39 cellular contexts compared by ENCODE assay signal in the genomic region with DNA sequence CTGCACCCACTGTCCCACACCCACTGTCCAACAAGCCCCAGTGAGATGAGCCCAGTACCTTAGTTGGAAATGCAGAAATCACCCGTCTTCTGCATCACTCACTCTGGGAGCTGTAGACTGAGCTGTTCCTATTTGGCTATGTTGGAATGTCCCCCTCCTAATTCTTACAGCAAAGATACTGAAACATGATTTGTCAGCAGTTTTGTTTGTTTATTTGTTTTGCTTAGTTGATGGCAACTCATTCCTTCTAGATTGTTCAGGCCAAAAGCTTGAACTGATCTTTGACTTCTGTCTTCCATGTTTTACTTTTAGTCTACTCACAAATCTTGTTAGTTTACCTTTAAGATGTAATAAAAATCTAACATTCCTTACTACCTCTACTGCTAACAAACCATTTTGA.
"Had no signal": no experiment of that assay in that cellular context is flagged by ENCODE, and none has a peak within 500 bp of the region (broad histone marks: within the 10 kb centered on the region; RNA-seq: fewer than 3 reads in every experiment).

No MANE protein-coding gene starts in this region.

- H3K9me3 ChIP-seq: ascending aorta had no signal

- H3K27ac Mint-ChIP-seq: activated CD4-positive, alpha-beta memory T cell treated with anti-CD3 and anti-CD28 coated beads, Interleukin-2, amount 10 ng/mL, durations not matched to agents 7 days and 5 days; activated CD4-positive, alpha-beta T cell treated with anti-CD3 and anti-CD28 coated beads for 36 hours; activated CD4-positive, alpha-beta T cell treated with anti-CD3 and anti-CD28 coated beads, Interleukin-2, amount 10 ng/mL, durations not matched to agents 7 days and 5 days; activated CD8-positive, alpha-beta memory T cell treated with anti-CD3 and anti-CD28 coated beads, Interleukin-2, amount 10 ng/mL, durations not matched to agents 7 days and 5 days; activated CD8-positive, alpha-beta T cell treated with anti-CD3 and anti-CD28 coated beads, Interleukin-2, amount 10 ng/mL, durations not matched to agents 7 days and 5 days; activated naive CD4-positive, alpha-beta T cell treated with anti-CD3 and anti-CD28 coated beads, Interleukin-2, amount 10 ng/mL, durations not matched to agents 7 days and 5 days; activated naive CD4-positive, alpha-beta T cell treated with anti-CD3 and anti-CD28 coated beads, Interleukin-2, amount 50 U/mL, for 24 hours; activated naive CD8-positive, alpha-beta T cell; activated naive CD8-positive, alpha-beta T cell treated with anti-CD3 and anti-CD28 coated beads, Interleukin-2, amount 10 ng/mL, durations not matched to agents 7 days and 5 days; activated naive CD8-positive, alpha-beta T cell treated with anti-CD3 and anti-CD28 coated beads, Interleukin-2, amount 50 U/mL, for 24 hours; activated T-cell treated with anti-CD3 and anti-CD28 coated beads, Interleukin-2, amount 50 U/mL, for 24 hours; activated T-helper 2 cell treated with anti-CD3 and anti-CD28 coated beads, Interferon-gamma antibody, Interleukin-2, Interleukin-4, amounts not matched to agents 10 μg/mL and 5 μg/mL and 100 μg/mL, durations not matched to agents 14 hours and 24 hours and 36 hours; brain; T-helper 1 cell treated with Interleukin-12 subunit alpha and Interleukin-12 subunit beta and Interleukin-4 antibody, amounts not matched to agents 30 μg/mL and 1 μg/mL, for 36 hours; T-helper 2 cell treated with Interferon-gamma antibody and Interleukin-4, amounts not matched to agents 5 μg/mL and 100 μg/mL, for 36 hours; WTC11 had no signal

- H3K36me3 ChIP-seq: ascending aorta, cardiac muscle cell, WERI-Rb-1 had no signal

- H3K27ac ChIP-seq: ascending aorta, cardiac muscle cell, WERI-Rb-1 had no signal

- H3K4me3 Mint-ChIP-seq: activated CD4-positive, alpha-beta memory T cell treated with anti-CD3 and anti-CD28 coated beads, Interleukin-2, amount 10 ng/mL, durations not matched to agents 7 days and 5 days; activated CD4-positive, alpha-beta T cell treated with anti-CD3 and anti-CD28 coated beads for 36 hours; activated CD4-positive, alpha-beta T cell treated with anti-CD3 and anti-CD28 coated beads, Interleukin-2, amount 10 ng/mL, durations not matched to agents 7 days and 5 days; activated CD8-positive, alpha-beta memory T cell treated with anti-CD3 and anti-CD28 coated beads, Interleukin-2, amount 10 ng/mL, durations not matched to agents 7 days and 5 days; activated CD8-positive, alpha-beta T cell treated with anti-CD3 and anti-CD28 coated beads, Interleukin-2, amount 10 ng/mL, durations not matched to agents 7 days and 5 days; activated naive CD4-positive, alpha-beta T cell treated with anti-CD3 and anti-CD28 coated beads, Interleukin-2, amount 10 ng/mL, durations not matched to agents 7 days and 5 days; activated naive CD4-positive, alpha-beta T cell treated with anti-CD3 and anti-CD28 coated beads, Interleukin-2, amount 50 U/mL, for 24 hours; activated naive CD8-positive, alpha-beta T cell; activated naive CD8-positive, alpha-beta T cell treated with anti-CD3 and anti-CD28 coated beads, Interleukin-2, amount 10 ng/mL, durations not matched to agents 7 days and 5 days; activated naive CD8-positive, alpha-beta T cell treated with anti-CD3 and anti-CD28 coated beads, Interleukin-2, amount 50 U/mL, for 24 hours; activated T-cell treated with anti-CD3 and anti-CD28 coated beads, Interleukin-2, amount 50 U/mL, for 24 hours; brain; central memory CD8-positive, alpha-beta T cell; T-helper 1 cell treated with Interleukin-12 subunit alpha and Interleukin-12 subunit beta and Interleukin-4 antibody, amounts not matched to agents 30 μg/mL and 1 μg/mL, for 36 hours; T-helper 2 cell treated with Interferon-gamma antibody and Interleukin-4, amounts not matched to agents 5 μg/mL and 100 μg/mL, for 36 hours; WTC11 had no signal

- H3K4me3 ChIP-seq: ascending aorta, cardiac muscle cell had no signal

- ATAC-seq: activated CD4-positive, alpha-beta T cell treated with anti-CD3 and anti-CD28 coated beads for 36 hours; activated CD4-positive, CD25-positive, alpha-beta regulatory T cell treated with anti-CD3 and anti-CD28 coated beads, Interleukin-2, amount 50 U/mL, for 24 hours; activated CD8-positive, alpha-beta memory T cell treated with anti-CD3 and anti-CD28 coated beads, Interleukin-2, amount 10 ng/mL, durations not matched to agents 7 days and 5 days; activated CD8-positive, alpha-beta T cell treated with anti-CD3 and anti-CD28 coated beads, Interleukin-2, amount 10 ng/mL, durations not matched to agents 7 days and 5 days; activated naive CD8-positive, alpha-beta T cell treated with anti-CD3 and anti-CD28 coated beads, Interleukin-2, amount 50 U/mL, for 24 hours; WTC11 had no signal

- H3K27me3 Mint-ChIP-seq: activated CD4-positive, alpha-beta memory T cell treated with anti-CD3 and anti-CD28 coated beads, Interleukin-2, amount 10 ng/mL, durations not matched to agents 7 days and 5 days; activated CD4-positive, alpha-beta T cell treated with anti-CD3 and anti-CD28 coated beads for 36 hours; activated CD4-positive, alpha-beta T cell treated with anti-CD3 and anti-CD28 coated beads, Interleukin-2, amount 10 ng/mL, durations not matched to agents 7 days and 5 days; activated CD8-positive, alpha-beta memory T cell treated with anti-CD3 and anti-CD28 coated beads, Interleukin-2, amount 10 ng/mL, durations not matched to agents 7 days and 5 days; activated naive CD4-positive, alpha-beta T cell treated with anti-CD3 and anti-CD28 coated beads, Interleukin-2, amount 10 ng/mL, durations not matched to agents 7 days and 5 days; activated naive CD8-positive, alpha-beta T cell; activated naive CD8-positive, alpha-beta T cell treated with anti-CD3 and anti-CD28 coated beads, Interleukin-2, amount 10 ng/mL, durations not matched to agents 7 days and 5 days; activated naive CD8-positive, alpha-beta T cell treated with anti-CD3 and anti-CD28 coated beads, Interleukin-2, amount 50 U/mL, for 24 hours; activated T-cell treated with anti-CD3 and anti-CD28 coated beads, Interleukin-2, amount 50 U/mL, for 24 hours; brain; central memory CD8-positive, alpha-beta T cell had no signal

- H3K4me1 ChIP-seq: ascending aorta had no signal

- H3K36me3 Mint-ChIP-seq: activated CD8-positive, alpha-beta memory T cell treated with anti-CD3 and anti-CD28 coated beads, Interleukin-2, amount 10 ng/mL, durations not matched to agents 7 days and 5 days; activated naive CD8-positive, alpha-beta T cell treated with anti-CD3 and anti-CD28 coated beads, Interleukin-2, amount 10 ng/mL, durations not matched to agents 7 days and 5 days; brain had no signal

- FAIRE-seq: bronchial epithelial cell had no signal

- H3K27me3 ChIP-seq: ascending aorta, cardiac muscle cell had no signal

- DNase-seq: activated CD4-positive, alpha-beta memory T cell treated with anti-CD3 and anti-CD28 coated beads, Interleukin-2, amount 10 ng/mL, durations not matched to agents 7 days and 5 days; activated CD4-positive, alpha-beta T cell treated with anti-CD3 and anti-CD28 coated beads for 1 hour; activated CD4-positive, alpha-beta T cell treated with anti-CD3 and anti-CD28 coated beads for 36 hours; activated CD4-positive, alpha-beta T cell treated with anti-CD3 and anti-CD28 coated beads for 48 hours; activated CD4-positive, alpha-beta T cell treated with anti-CD3 and anti-CD28 coated beads, Interleukin-2, amount 10 ng/mL, durations not matched to agents 7 days and 5 days; activated CD4-positive, alpha-beta T cell treated with anti-CD3 and anti-CD28 coated beads, Interleukin-2, amount 50 U/mL, for 48 hours; activated CD4-positive, CD25-positive, alpha-beta regulatory T cell; activated CD8-positive, alpha-beta memory T cell treated with anti-CD3 and anti-CD28 coated beads for 24 hours; activated CD8-positive, alpha-beta memory T cell treated with anti-CD3 and anti-CD28 coated beads, Interleukin-2, amount 10 ng/mL, durations not matched to agents 7 days and 5 days; activated CD8-positive, alpha-beta memory T cell treated with anti-CD3 and anti-CD28 coated beads, Interleukin-2, amount 50 U/mL, for 48 hours; activated CD8-positive, alpha-beta T cell treated with anti-CD3 and anti-CD28 coated beads, Interleukin-2, amount 10 ng/mL, durations not matched to agents 7 days and 5 days; activated effector memory CD4-positive, alpha-beta T cell treated with Interleukin-2 at 50 U/mL for 16 hours; activated gamma-delta T cell; activated naive CD4-positive, alpha-beta T cell treated with anti-CD3 and anti-CD28 coated beads, Interleukin-2, amount 10 ng/mL, durations not matched to agents 7 days and 5 days; activated naive CD4-positive, alpha-beta T cell treated with Interleukin-2 at 50 U/mL for 16 hours; activated naive CD8-positive, alpha-beta T cell treated with anti-CD3 and anti-CD28 coated beads, Interleukin-2, amount 10 ng/mL, durations not matched to agents 7 days and 5 days; activated naive CD8-positive, alpha-beta T cell treated with anti-CD3 and anti-CD28 coated beads, Interleukin-2, amount 50 U/mL, for 24 hours; activated T-cell treated with anti-CD3 and anti-CD28 coated beads, Interleukin-2, amount 50 U/mL, for 24 hours; activated T-cell treated with anti-CD3 and anti-CD28 coated beads, Interleukin-2, amount 50 U/mL, for 48 hours; amygdala; anterior cingulate cortex; caudate nucleus; cerebellar nuclear complex; T-helper 1 cell; T-helper 2 cell; T-helper 9 cell; WERI-Rb-1 had no signal

- H3K4me1 Mint-ChIP-seq: activated CD4-positive, alpha-beta memory T cell treated with anti-CD3 and anti-CD28 coated beads, Interleukin-2, amount 10 ng/mL, durations not matched to agents 7 days and 5 days; activated CD4-positive, alpha-beta T cell treated with anti-CD3 and anti-CD28 coated beads for 36 hours; activated CD4-positive, alpha-beta T cell treated with anti-CD3 and anti-CD28 coated beads, Interleukin-2, amount 10 ng/mL, durations not matched to agents 7 days and 5 days; activated CD8-positive, alpha-beta memory T cell treated with anti-CD3 and anti-CD28 coated beads, Interleukin-2, amount 10 ng/mL, durations not matched to agents 7 days and 5 days; activated naive CD4-positive, alpha-beta T cell treated with anti-CD3 and anti-CD28 coated beads, Interleukin-2, amount 10 ng/mL, durations not matched to agents 7 days and 5 days; activated naive CD4-positive, alpha-beta T cell treated with anti-CD3 and anti-CD28 coated beads, Interleukin-2, amount 50 U/mL, for 24 hours; activated naive CD8-positive, alpha-beta T cell treated with anti-CD3 and anti-CD28 coated beads, Interleukin-2, amount 10 ng/mL, durations not matched to agents 7 days and 5 days; activated naive CD8-positive, alpha-beta T cell treated with anti-CD3 and anti-CD28 coated beads, Interleukin-2, amount 50 U/mL, for 24 hours; brain; central memory CD8-positive, alpha-beta T cell had no signal
